Comparison of ENCODE assay signal across 11 cellular contexts in genomic region chr9:82148849-82149544, GRCh38.
DNase-seq lines count a peak whose midpoint lies in the region; ATAC-seq and TF ChIP-seq lines count a peak whose summit lies in the region.
"Had no signal": no experiment of that assay in that cellular context is flagged by ENCODE, and none has a peak within 500 bp of the region (broad histone marks: within the 10 kb centered on the region; RNA-seq: fewer than 3 reads in every experiment).

No MANE protein-coding gene starts in this region.

- H3K27me3 Mint-ChIP-seq in brain, result no peaks in the 10 kb centered on the region
- H3K27me3 Mint-ChIP-seq in nephron progenitor cell (ENCODE audit: low read depth, poor library complexity), result no peaks in the 10 kb centered on the region
- H3K27me3 Mint-ChIP-seq: naive B cell had no signal

- H3K36me3 Mint-ChIP-seq in brain, result no peaks in the 10 kb centered on the region
- no peaks in the 10 kb centered on the region for H3K36me3 Mint-ChIP-seq in nephron progenitor cell (ENCODE audit: low read depth)
- H3K36me3 Mint-ChIP-seq: naive B cell had no signal

- H3K4me3 Mint-ChIP-seq in brain, result peak overlapping the region in 2 of 5 experiments; percentile 3 to 19
- no peak overlapping the region for H3K4me3 Mint-ChIP-seq in nephron progenitor cell
- H3K4me3 Mint-ChIP-seq: activated T-cell treated with anti-CD3 and anti-CD28 coated beads, Interleukin-2, amount 50 U/mL, for 4 hours; naive B cell had no signal

- H3K9me3 Mint-ChIP-seq in brain (peaks cover 0 to 6% (median 0%) of the 10 kb centered on the region in 5 experiments), nephron progenitor cell (peaks cover 13% of the 10 kb centered on the region)
- H3K9me3 Mint-ChIP-seq: activated T-cell treated with anti-CD3 and anti-CD28 coated beads, Interleukin-2, amount 50 U/mL, for 4 hours; naive B cell had no signal

- DNase-seq in DMS153 (lab: John Stamatoyannopoulos, UW), result peak; percentile 49
- DNase-seq in NCI-H1417 treated with DMSO at 0.1 percent for 48 hours (lab: John Stamatoyannopoulos, UW), result peak; percentile 62
- no peak for DNase-seq in nephron progenitor cell
- no peak for DNase-seq in stimulated activated CD4-positive, alpha-beta T cell treated with anti-CD3 and anti-CD28 coated beads, Interleukin-12 subunit alpha, Interleukin-12 subunit beta, amount 100 ng/mL, for 4 hours
- DNase-seq: activated T-cell treated with anti-CD3 and anti-CD28 coated beads, Interleukin-2, amount 50 U/mL, for 4 hours; MM.1S; naive B cell had no signal

- TF ChIP-seq CTCF in brain (conservative IDR thresholded peaks at IDR 0.05) (no peak), nephron progenitor cell (IDR thresholded peaks at IDR 0.05) (no peak)

- H3K4me1 Mint-ChIP-seq in brain (peaks cover 42% of the 10 kb centered on the region), nephron progenitor cell (peaks cover 51% of the 10 kb centered on the region)

- ATAC-seq in GM18498 (IDR thresholded peaks at IDR 0.05; ENCODE audit: unreplicated experiment), result no peak
- no peak for ATAC-seq in GM18520 (IDR thresholded peaks at IDR 0.05; ENCODE audit: unreplicated experiment)
- ATAC-seq in HG02852 (IDR thresholded peaks at IDR 0.05; ENCODE audit: unreplicated experiment), result no peak
- ATAC-seq: activated T-cell treated with anti-CD3 and anti-CD28 coated beads, Interleukin-2, amount 50 U/mL, for 4 hours had no signal

- peak overlapping the region in 4 of 5 experiments; percentile 32 to 84 (median 56) for H3K27ac Mint-ChIP-seq in brain
- H3K27ac Mint-ChIP-seq in nephron progenitor cell, result peak overlapping the region; percentile 76

Comparison
In these comparisons a context has a peak if more than half of its experiments do, and no peak if none do; other contexts are left out.
1. DNase-seq: peak in DMS153 (single experiment) and NCI-H1417 treated with DMSO at 0.1 percent for 48 hours (single experiment); none in nephron progenitor cell (single experiment) and stimulated activated CD4-positive, alpha-beta T cell treated with anti-CD3 and anti-CD28 coated beads, Interleukin-12 subunit alpha, Interleukin-12 subunit beta, amount 100 ng/mL, for 4 hours (single experiment).